ENCODE assay signal across 21 cellular contexts in the genomic region with DNA sequence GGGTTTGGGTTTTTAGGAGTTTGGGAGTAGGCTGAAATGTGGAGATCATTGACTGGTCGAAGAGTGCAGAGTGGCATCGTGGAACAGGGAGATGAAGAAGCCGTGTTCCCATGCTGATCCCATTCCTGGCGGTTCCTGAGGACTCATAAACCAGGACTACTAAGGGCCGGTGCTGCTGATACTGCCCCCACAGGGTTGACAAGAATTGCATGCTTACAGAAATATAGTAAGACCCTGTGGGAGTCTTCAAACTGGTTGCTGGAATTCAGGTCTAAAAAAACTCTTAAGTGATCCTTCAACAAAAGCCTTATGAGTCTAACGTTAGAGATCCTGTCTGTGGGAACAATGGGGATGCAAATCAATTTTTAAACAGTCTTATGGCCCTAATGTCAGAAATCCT.
A peak's percentile ranks its signal among the peaks of the same experiment; 100 is the strongest.
DNase-seq lines count a peak whose midpoint lies in the region; ATAC-seq and TF ChIP-seq lines count a peak whose summit lies in the region.
"Had no signal": no experiment of that assay in that cellular context is flagged by ENCODE, and none has a peak within 500 bp of the region (broad histone marks: within the 10 kb centered on the region; RNA-seq: fewer than 3 reads in every experiment).

No MANE protein-coding gene starts in this region.

- in situ Hi-C loops in mammary epithelial cell (cut with MboI; ENCODE audit: low sequenced_read_pairs in 2 of 2) = no loop called here

- H3K4me1 Mint-ChIP-seq in MCF 10A (ENCODE audit: insufficient read depth, unreplicated experiment) = peaks cover 28% of the 10 kb centered on the region
- H3K4me1 Mint-ChIP-seq in stimulated activated effector memory CD8-positive, alpha-beta T cell treated with anti-CD3 and anti-CD28 coated beads, Interleukin-12 subunit alpha, Interleukin-12 subunit beta, amount 100 ng/mL, for 72 hours = no peaks in the 10 kb centered on the region
- no peaks in the 10 kb centered on the region for H3K4me1 Mint-ChIP-seq in activated T-helper 1 cell treated with anti-CD3 and anti-CD28 coated beads, Interleukin-12 subunit alpha, Interleukin-12 subunit beta, Interleukin-2, Interleukin-4 antibody, amounts not matched to agents 30 ng/mL and 10 ng/mL and 1 ng/mL, durations not matched to agents 14 hours and 24 hours and 36 hours (ENCODE audit: low read depth)
- H3K4me1 Mint-ChIP-seq: T-cell had no signal

- H3K9me3 ChIP-seq in mammary epithelial cell (replicated peaks; ENCODE audit: insufficient read depth, low read length) = no peaks in the 10 kb centered on the region
- H3K9me3 ChIP-seq in OCI-LY7 (ENCODE audit: low read length) = no peaks in the 10 kb centered on the region
- H3K9me3 ChIP-seq in effector memory CD4-positive, alpha-beta T cell (ENCODE audit: control insufficient read depth, low read length) = no peaks in the 10 kb centered on the region
- H3K9me3 ChIP-seq: esophagus squamous epithelium, upper lobe of right lung had no signal

- WGBS in mammary epithelial cell (ENCODE audit: low coverage, missing lambda C conversion rate) = 88% methylated on average over 6 of the region's 6 CpGs

- H3K4me2 ChIP-seq in mammary epithelial cell (ENCODE audit: insufficient read depth, low read depth, low read length) (no peak overlapping the region), OCI-LY7 (ENCODE audit: low read length) (no peak overlapping the region)

- H3K27ac Mint-ChIP-seq in MCF 10A (ENCODE audit: low read depth, unreplicated experiment) = peak overlapping the region; percentile 43
- H3K27ac Mint-ChIP-seq in stimulated activated effector memory CD8-positive, alpha-beta T cell treated with anti-CD3 and anti-CD28 coated beads, Interleukin-12 subunit alpha, Interleukin-12 subunit beta, amount 100 ng/mL, for 72 hours = peak overlapping the region; percentile 23
- no peak overlapping the region for H3K27ac Mint-ChIP-seq in activated T-helper 1 cell treated with anti-CD3 and anti-CD28 coated beads, Interleukin-12 subunit alpha, Interleukin-12 subunit beta, Interleukin-2, Interleukin-4 antibody, amounts not matched to agents 30 ng/mL and 10 ng/mL and 1 ng/mL, durations not matched to agents 14 hours and 24 hours and 36 hours
- H3K27ac Mint-ChIP-seq: stimulated activated memory B cell treated with anti-CD40 and anti-IgM and Interleukin-4, amounts not matched to agents 10 μg/mL and 1 μg/mL and 100 μg/mL, for 72 hours; T-cell had no signal

- intact Hi-C loops in MCF 10A (cut with micrococcal nuclease) = no loop called here
- intact Hi-C loops in mammary epithelial cell (cut with micrococcal nuclease) = no loop called here
- intact Hi-C loops in OCI-LY7 (cut with micrococcal nuclease; ENCODE audit: unreplicated experiment) = no loop called here
- intact Hi-C loops in activated T-helper 1 cell treated with anti-CD3 and anti-CD28 coated beads, Interleukin-12 subunit alpha, Interleukin-12 subunit beta, Interleukin-2, Interleukin-4 antibody, amounts not matched to agents 30 ng/mL and 10 ng/mL and 1 ng/mL, durations not matched to agents 14 hours and 24 hours and 36 hours (cut with micrococcal nuclease) = no loop called here

- H3K9me2 ChIP-seq in OCI-LY7 (ENCODE audit: insufficient read depth, low read length) = no peaks in the 10 kb centered on the region

- no peak overlapping the region for H3K4me3 Mint-ChIP-seq in MCF 10A (ENCODE audit: unreplicated experiment)
- H3K4me3 Mint-ChIP-seq in stimulated activated effector memory CD8-positive, alpha-beta T cell treated with anti-CD3 and anti-CD28 coated beads, Interleukin-12 subunit alpha, Interleukin-12 subunit beta, amount 100 ng/mL, for 72 hours = no peak overlapping the region
- no peak overlapping the region for H3K4me3 Mint-ChIP-seq in activated T-helper 1 cell treated with anti-CD3 and anti-CD28 coated beads, Interleukin-12 subunit alpha, Interleukin-12 subunit beta, Interleukin-2, Interleukin-4 antibody, amounts not matched to agents 30 ng/mL and 10 ng/mL and 1 ng/mL, durations not matched to agents 14 hours and 24 hours and 36 hours
- H3K4me3 Mint-ChIP-seq: stimulated activated memory B cell treated with anti-CD40 and anti-IgM and Interleukin-4, amounts not matched to agents 10 μg/mL and 1 μg/mL and 100 μg/mL, for 72 hours; T-cell had no signal

- H2AFZ ChIP-seq in mammary epithelial cell (ENCODE audit: low read depth, low read length) = no peak overlapping the region
- H2AFZ ChIP-seq in OCI-LY7 (ENCODE audit: low read length) = no peak overlapping the region

- TF ChIP-seq CTCF in MCF 10A (IDR thresholded peaks at IDR 0.05; ENCODE audit: unreplicated experiment) = no peak
- peak in 1 of 2 donors; percentile 1 for TF ChIP-seq CTCF in mammary epithelial cell (conservative IDR thresholded peaks at IDR 0.05 in 1 of 2, IDR thresholded peaks at IDR 0.05 in 1 of 2; ENCODE audit: extremely low read depth in 1 of 2, insufficient read depth in 1 of 2, low read depth in 1 of 2, low read length in 2 of 2)
- peak; percentile 34; the same call in 1 of the 2 replicates for TF ChIP-seq CTCF in OCI-LY7 (conservative IDR thresholded peaks at IDR 0.05; ENCODE audit: low read length)
- TF ChIP-seq CTCF in epithelial cell of proximal tubule (conservative IDR thresholded peaks at IDR 0.05; ENCODE audit: low read depth, low read length) = peak; percentile 30

- no peak for DNase-seq in MCF 10A (ENCODE audit: unreplicated experiment)
- no peak for DNase-seq in mammary epithelial cell
- no peak for DNase-seq in OCI-LY7 (ENCODE audit: low spot score)
- DNase-seq in epithelial cell of proximal tubule (ENCODE audit: low read depth) = no peak
- DNase-seq in stimulated activated effector memory CD8-positive, alpha-beta T cell treated with anti-CD3 and anti-CD28 coated beads, Interleukin-12 subunit alpha, Interleukin-12 subunit beta, amount 100 ng/mL, for 72 hours (ENCODE audit: low spot score in 2 of 2) = no peak
- DNase-seq in effector memory CD4-positive, alpha-beta T cell = no peak
- no peak for DNase-seq in glomerular visceral epithelial cell (ENCODE audit: extremely low spot score)
- DNase-seq in activated T-helper 1 cell treated with anti-CD3 and anti-CD28 coated beads, Interleukin-12 subunit alpha, Interleukin-12 subunit beta, Interleukin-2, Interleukin-4 antibody, amounts not matched to agents 30 ng/mL and 10 ng/mL and 1 ng/mL, durations not matched to agents 14 hours and 24 hours and 36 hours (ENCODE audit: low spot score) = no peak
- DNase-seq: activated CD4-positive, alpha-beta T cell treated with anti-CD3 and anti-CD28 coated beads for 1 hour; activated CD8-positive, alpha-beta memory T cell treated with anti-CD3 and anti-CD28 coated beads, Interleukin-2, amount 50 U/mL, for 4 hours; activated naive CD4-positive, alpha-beta T cell treated with Interleukin-2 at 50 U/mL for 16 hours; dorsolateral prefrontal cortex; esophagus squamous epithelium; hippocampal formation; NCI-H187; NCI-H524 treated with DMSO at 0.1 percent for 48 hours; small intestine; T-cell; upper lobe of right lung had no signal

- H3K27ac ChIP-seq in mammary epithelial cell (ENCODE audit: insufficient read depth, low read depth, low read length) = no peak overlapping the region
- no peak overlapping the region for H3K27ac ChIP-seq in OCI-LY7 (ENCODE audit: low read depth, low read length, poor library complexity, severe bottlenecking)
- no peak overlapping the region for H3K27ac ChIP-seq in effector memory CD4-positive, alpha-beta T cell (ENCODE audit: insufficient read depth, low read length, poor library complexity, severe bottlenecking)
- H3K27ac ChIP-seq: esophagus squamous epithelium, upper lobe of right lung had no signal

- peaks cover 32% of the 10 kb centered on the region for H3K4me1 ChIP-seq in mammary epithelial cell (ENCODE audit: insufficient read depth, low read length)
- H3K4me1 ChIP-seq in OCI-LY7 (ENCODE audit: insufficient read depth, low read length, poor library complexity, severe bottlenecking) = no peaks in the 10 kb centered on the region
- H3K4me1 ChIP-seq in effector memory CD4-positive, alpha-beta T cell (ENCODE audit: control insufficient read depth, insufficient read depth, low read length, poor library complexity, severe bottlenecking) = no peaks in the 10 kb centered on the region
- H3K4me1 ChIP-seq: upper lobe of right lung had no signal

- CTCF ChIA-PET in MCF 10A (lab: Yijun Ruan, JAX) (no interaction called here), mammary epithelial cell (lab: Charles Lee; ENCODE audit: low non-redundant PET) (no interaction called here), OCI-LY7 (lab: Charles Lee; ENCODE audit: unreplicated experiment) (no interaction called here)

- no peaks in the 10 kb centered on the region for H3K27me3 ChIP-seq in mammary epithelial cell (ENCODE audit: insufficient read depth, low read length)
- H3K27me3 ChIP-seq in effector memory CD4-positive, alpha-beta T cell (replicated peaks; ENCODE audit: control insufficient read depth, insufficient read depth, low read length, poor library complexity, severe bottlenecking) = no peaks in the 10 kb centered on the region
- H3K27me3 ChIP-seq: esophagus squamous epithelium, upper lobe of right lung had no signal

- H3K36me3 ChIP-seq in mammary epithelial cell (ENCODE audit: insufficient read depth, low read length) = no peaks in the 10 kb centered on the region
- no peaks in the 10 kb centered on the region for H3K36me3 ChIP-seq in OCI-LY7 (ENCODE audit: insufficient read depth, low read length)
- no peaks in the 10 kb centered on the region for H3K36me3 ChIP-seq in effector memory CD4-positive, alpha-beta T cell (ENCODE audit: control insufficient read depth, insufficient read depth, low read length)
- H3K36me3 ChIP-seq: esophagus squamous epithelium, upper lobe of right lung had no signal

- H3K79me2 ChIP-seq in mammary epithelial cell (ENCODE audit: insufficient read depth, low read length) (no peaks in the 10 kb centered on the region), OCI-LY7 (ENCODE audit: insufficient read depth, low read depth, low read length) (no peaks in the 10 kb centered on the region)

- no peaks in the 10 kb centered on the region for H3K36me3 Mint-ChIP-seq in MCF 10A (ENCODE audit: insufficient read depth, unreplicated experiment)
- H3K36me3 Mint-ChIP-seq in stimulated activated effector memory CD8-positive, alpha-beta T cell treated with anti-CD3 and anti-CD28 coated beads, Interleukin-12 subunit alpha, Interleukin-12 subunit beta, amount 100 ng/mL, for 72 hours = no peaks in the 10 kb centered on the region
- H3K36me3 Mint-ChIP-seq in activated T-helper 1 cell treated with anti-CD3 and anti-CD28 coated beads, Interleukin-12 subunit alpha, Interleukin-12 subunit beta, Interleukin-2, Interleukin-4 antibody, amounts not matched to agents 30 ng/mL and 10 ng/mL and 1 ng/mL, durations not matched to agents 14 hours and 24 hours and 36 hours (ENCODE audit: low read depth) = no peaks in the 10 kb centered on the region
- H3K36me3 Mint-ChIP-seq: stimulated activated memory B cell treated with anti-CD40 and anti-IgM and Interleukin-4, amounts not matched to agents 10 μg/mL and 1 μg/mL and 100 μg/mL, for 72 hours; T-cell had no signal

- no peak for ATAC-seq in stimulated activated effector memory CD8-positive, alpha-beta T cell treated with anti-CD3 and anti-CD28 coated beads, Interleukin-12 subunit alpha, Interleukin-12 subunit beta, amount 100 ng/mL, for 72 hours
- ATAC-seq: left lobe of liver; stimulated activated memory B cell treated with anti-CD40 and anti-IgM and Interleukin-4, amounts not matched to agents 10 μg/mL and 1 μg/mL and 100 μg/mL, for 72 hours; T-cell; upper lobe of right lung had no signal

- H4K20me1 ChIP-seq in mammary epithelial cell (ENCODE audit: insufficient read depth, low read length) (no peaks in the 10 kb centered on the region), OCI-LY7 (ENCODE audit: insufficient read depth, low read length) (no peaks in the 10 kb centered on the region)

- no peak overlapping the region for H3K9ac ChIP-seq in mammary epithelial cell (ENCODE audit: insufficient read depth, low read length)

- no peaks in the 10 kb centered on the region for H3K9me3 Mint-ChIP-seq in MCF 10A (ENCODE audit: unreplicated experiment)
- no peaks in the 10 kb centered on the region for H3K9me3 Mint-ChIP-seq in stimulated activated effector memory CD8-positive, alpha-beta T cell treated with anti-CD3 and anti-CD28 coated beads, Interleukin-12 subunit alpha, Interleukin-12 subunit beta, amount 100 ng/mL, for 72 hours
- H3K9me3 Mint-ChIP-seq in activated T-helper 1 cell treated with anti-CD3 and anti-CD28 coated beads, Interleukin-12 subunit alpha, Interleukin-12 subunit beta, Interleukin-2, Interleukin-4 antibody, amounts not matched to agents 30 ng/mL and 10 ng/mL and 1 ng/mL, durations not matched to agents 14 hours and 24 hours and 36 hours = no peaks in the 10 kb centered on the region
- H3K9me3 Mint-ChIP-seq: stimulated activated memory B cell treated with anti-CD40 and anti-IgM and Interleukin-4, amounts not matched to agents 10 μg/mL and 1 μg/mL and 100 μg/mL, for 72 hours; T-cell had no signal

- H3K4me3 ChIP-seq in mammary epithelial cell (replicated peaks in 1 of 3; ENCODE audit: insufficient read depth in 1 of 3, low read depth in 2 of 3, low read length in 3 of 3) = no peak overlapping the region
- H3K4me3 ChIP-seq in OCI-LY7 (ENCODE audit: low read depth, low read length, poor library complexity, severe bottlenecking) = no peak overlapping the region
- no peak overlapping the region for H3K4me3 ChIP-seq in epithelial cell of proximal tubule (ENCODE audit: low read depth, low read length)
- H3K4me3 ChIP-seq in effector memory CD4-positive, alpha-beta T cell (ENCODE audit: insufficient read depth, low read depth, low read length, poor library complexity, severe bottlenecking) = no peak overlapping the region
- H3K4me3 ChIP-seq: dorsolateral prefrontal cortex, esophagus squamous epithelium, upper lobe of right lung had no signal

- BruUV-seq in MCF 10A (replicated peaks; lab: Mats Ljungman, UMichigan) (no TSS peak), mammary epithelial cell (replicated peaks; lab: Mats Ljungman, UMichigan) (no TSS peak), OCI-LY7 (replicated peaks; lab: Mats Ljungman, UMichigan) (no TSS peak)

- no peaks in the 10 kb centered on the region for H3K27me3 Mint-ChIP-seq in MCF 10A (ENCODE audit: insufficient read depth, unreplicated experiment)
- no peaks in the 10 kb centered on the region for H3K27me3 Mint-ChIP-seq in activated T-helper 1 cell treated with anti-CD3 and anti-CD28 coated beads, Interleukin-12 subunit alpha, Interleukin-12 subunit beta, Interleukin-2, Interleukin-4 antibody, amounts not matched to agents 30 ng/mL and 10 ng/mL and 1 ng/mL, durations not matched to agents 14 hours and 24 hours and 36 hours (ENCODE audit: insufficient read depth)
- H3K27me3 Mint-ChIP-seq: stimulated activated memory B cell treated with anti-CD40 and anti-IgM and Interleukin-4, amounts not matched to agents 10 μg/mL and 1 μg/mL and 100 μg/mL, for 72 hours had no signal

- dilution Hi-C loops in mammary epithelial cell (cut with HindIII; ENCODE audit: low sequenced_read_pairs) = loop anchor here (5.0 kb wide), 1 partner anchor 64 kb away; the partner anchor contains the start of gene ARHGAP5

- POLR2A ChIA-PET in MCF 10A (lab: Yijun Ruan, JAX) = interaction anchor here (2.0 to 5.4 kb wide), 3 partner anchors 9 to 61 kb away, joined by 6 to 84 read pairs (median 8); no protein-coding TSS in a partner anchor
- POLR2A ChIA-PET in OCI-LY7 (lab: Charles Lee) = no interaction called here
